In the genomic region with DNA sequence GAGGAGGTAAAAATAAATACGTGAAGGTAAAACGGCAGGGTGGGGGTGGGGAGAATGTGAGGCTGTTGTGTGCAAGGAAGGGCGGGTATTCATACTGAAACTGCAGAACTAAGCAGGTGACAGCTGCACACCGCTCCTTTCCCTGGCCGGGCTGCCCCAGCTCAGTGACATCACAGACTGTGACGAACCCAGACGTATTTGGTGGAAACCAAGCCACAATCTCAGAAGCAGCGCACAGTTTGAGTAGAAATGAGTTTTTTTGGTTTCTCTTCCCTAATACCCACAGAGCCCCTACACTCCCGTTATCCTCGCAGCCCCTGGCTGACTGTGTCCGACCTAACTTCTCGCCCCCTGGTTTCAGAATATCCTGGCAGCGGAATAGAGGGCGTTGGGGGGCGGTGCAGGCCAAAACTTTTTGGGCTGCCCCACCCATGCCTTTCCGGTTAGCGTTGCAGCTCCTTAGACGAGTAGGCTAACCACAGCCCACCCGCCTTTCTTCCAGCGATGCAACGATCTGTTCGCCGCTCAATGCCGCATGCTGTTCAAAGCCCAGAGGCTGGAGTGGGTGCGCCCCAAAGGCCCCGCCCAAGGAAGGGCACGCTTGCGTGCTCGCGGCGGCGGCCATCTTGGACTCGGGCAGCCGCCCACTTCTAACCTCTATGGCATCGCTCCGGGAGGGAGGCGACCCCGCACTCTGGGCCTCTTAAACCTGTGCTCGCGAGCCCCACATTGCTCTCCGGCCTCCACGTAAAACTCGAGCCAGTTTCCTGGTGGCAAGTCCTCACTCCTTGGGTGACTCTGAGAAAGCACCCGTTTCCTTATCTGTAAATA, we compare ENCODE assay signal across 8 cellular contexts. TPM values are rescaled to one million over a fixed set of nuclear protein-coding genes. Genes with fewer than 3 reads are reported as not detected.
DNase-seq lines count a peak whose midpoint lies in the region; ATAC-seq and TF ChIP-seq lines count a peak whose summit lies in the region.

No MANE protein-coding gene starts in this region.

- in situ Hi-C loops in GM13977 (cut with MboI; ENCODE audit: low pct_unique_long_range_greater_than_20kb, low sequenced_read_pairs, unreplicated experiment), result no loop called here

- H3K27me3 ChIP-seq in right atrium auricular region (no peaks in the 10 kb centered on the region), rectal smooth muscle tissue (ENCODE audit: control insufficient read depth, insufficient read depth, low read length) (no peaks in the 10 kb centered on the region), vagina (no peaks in the 10 kb centered on the region)

- H3K4me3 ChIP-seq in right atrium auricular region (peak overlapping the region; percentile 44 to 60), rectal smooth muscle tissue (ENCODE audit: low read length) (peak overlapping the region; percentile 70), vagina (peak overlapping the region; percentile 72 to 80)

- H3K27ac ChIP-seq in right atrium auricular region (peak overlapping the region; percentile 87 to 90), rectal smooth muscle tissue (ENCODE audit: low read depth, low read length) (peak overlapping the region; percentile 84), vagina (peak overlapping the region; percentile 90)

- H3K4me1 ChIP-seq in right atrium auricular region (peaks cover 0 to 13% of the 10 kb centered on the region in 2 donors), rectal smooth muscle tissue (ENCODE audit: control insufficient read depth, insufficient read depth, low read length) (no peaks in the 10 kb centered on the region), vagina (peaks cover 7% of the 10 kb centered on the region)

- no peak for TF ChIP-seq POLR2A in vagina (IDR thresholded peaks at IDR 0.05)

- H3K36me3 ChIP-seq in right atrium auricular region, result peaks cover 28% of the 10 kb centered on the region
- peaks cover 20% of the 10 kb centered on the region for H3K36me3 ChIP-seq in rectal smooth muscle tissue (ENCODE audit: control insufficient read depth, insufficient read depth, low read length)
- H3K36me3 ChIP-seq in vagina, result peaks cover 0 to 23% of the 10 kb centered on the region in 2 donors

- TF ChIP-seq CTCF in GM13977 (IDR thresholded peaks at IDR 0.05; ENCODE audit: extremely low read depth, insufficient read depth, missing control alignments) (no peak), right atrium auricular region (IDR thresholded peaks at IDR 0.05) (peak in 1 of 2 donors; percentile 42), vagina (IDR thresholded peaks at IDR 0.05) (no peak)

- peak overlapping the region; percentile 70 for H3K9ac ChIP-seq in rectal smooth muscle tissue (ENCODE audit: low read length)

- H3K9me3 ChIP-seq in right atrium auricular region (no peaks in the 10 kb centered on the region), vagina (no peaks in the 10 kb centered on the region)

- DNase-seq in GM13977 (ENCODE audit: low spot score) (peak; percentile 97), NCI-H1436 (lab: John Stamatoyannopoulos, UW) (peak; percentile 75), T-helper 1 cell (peak; percentile 83 to 99 (median 90)), amniotic stem cell (lab: John Stamatoyannopoulos, UW) (peak; percentile 56), right atrium auricular region (ENCODE audit: low spot score) (peak; percentile 82), vagina (ENCODE audit: extremely low spot score in 2 of 2) (no peak)

- intact Hi-C loops in vagina (cut with DNase I), result no loop called here

- ATAC-seq in HG02763 (IDR thresholded peaks at IDR 0.05; ENCODE audit: unreplicated experiment), result peak; percentile 76

RNA-seq across cellular contexts. Expression of a gene that starts 9.1 kb away (rescaled TPM):
- 1 to 10 TPM; 6.5 to 8.6 TPM for total RNA-seq in right atrium auricular region
- total RNA-seq in vagina, result 19.2 TPM

RNA-seq across cellular contexts. Expression of a gene that starts 50.1 kb away (rescaled TPM):
- 10 to 100 TPM in 1 of 2 donors, 1 to 10 TPM in 1; 6.2 to 17.7 TPM for total RNA-seq in right atrium auricular region
- 50.1 TPM for total RNA-seq in vagina

Comparison
In these comparisons a context has a peak if more than half of its experiments do, and no peak if none do; other contexts are left out.
1. DNase-seq: peak in GM13977 (single experiment), NCI-H1436 (single experiment), T-helper 1 cell (5 of 5), amniotic stem cell (single experiment) and right atrium auricular region (single experiment); none in vagina (0 of 2).
2. Peak in every context shown above with its lines, with median percentiles within 50 percentile points of each other: H3K27ac ChIP-seq and H3K4me3 ChIP-seq.